Comparison of ENCODE assay signal across 28 cellular contexts in the genomic region with DNA sequence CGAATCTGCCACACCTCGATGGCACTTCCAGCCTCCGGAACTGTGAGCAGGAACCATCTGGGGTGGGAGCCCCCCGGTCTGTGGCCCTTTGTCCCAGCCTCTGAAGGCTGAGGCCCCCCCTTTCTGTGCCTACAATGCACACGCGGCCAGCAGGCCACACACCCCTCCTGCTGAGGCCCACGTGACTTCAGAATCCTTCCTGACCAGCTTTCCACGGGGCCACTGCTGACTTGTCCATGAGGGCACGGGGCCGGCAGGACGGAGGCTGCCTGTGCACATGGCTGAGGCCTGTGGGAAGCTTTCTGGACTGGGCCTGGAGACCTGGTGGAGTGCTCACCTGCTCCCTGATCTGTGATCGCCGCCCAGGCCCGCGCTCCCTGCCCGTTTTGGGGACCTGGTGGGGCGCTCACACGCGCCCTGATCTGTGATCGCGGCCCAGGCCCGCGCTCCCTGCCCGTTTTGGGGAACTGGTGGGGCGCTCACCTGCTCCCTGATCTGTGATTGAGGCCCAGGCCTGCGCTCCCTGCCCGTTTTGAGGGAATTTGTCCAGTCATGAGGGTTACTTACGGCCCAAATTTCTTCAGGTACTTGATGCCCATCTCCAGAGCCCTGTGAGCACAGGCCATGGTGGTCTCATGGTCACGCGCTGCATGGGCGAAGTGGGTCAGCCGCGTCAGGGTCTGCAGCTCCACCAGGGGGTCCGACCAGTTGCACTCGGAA. TPM values are rescaled to one million over a fixed set of nuclear protein-coding genes. Genes with fewer than 3 reads are reported as not detected.
A peak's percentile ranks its signal among the peaks of the same experiment; 100 is the strongest.
DNase-seq lines count a peak whose midpoint lies in the region; ATAC-seq, FAIRE-seq and TF ChIP-seq lines count a peak whose summit lies in the region.
"Had no signal": no experiment of that assay in that cellular context is flagged by ENCODE, and none has a peak within 500 bp of the region (broad histone marks: within the 10 kb centered on the region; RNA-seq: fewer than 3 reads in every experiment).

No MANE protein-coding gene starts in this region.

- H3K4me3 Mint-ChIP-seq in WTC11 = no peak overlapping the region
- no peak overlapping the region for H3K4me3 Mint-ChIP-seq in osteocyte (ENCODE audit: unreplicated experiment)
- H3K4me3 Mint-ChIP-seq: CD8-positive, alpha-beta T cell had no signal

- FAIRE-seq in kidney (lab: Jason Lieb, UNC) (no peak), GM12891 (lab: Jason Lieb, UNC) (no peak)
- FAIRE-seq: A204.1, GM12878, GM18507 had no signal

- H3K9ac ChIP-seq in kidney (ENCODE audit: low read length in 2 of 2) = no peak overlapping the region

- H3K27ac ChIP-seq in left ventricle myocardium inferior (replicated peaks) = no peak overlapping the region
- H3K27ac ChIP-seq in kidney (ENCODE audit: low read depth in 2 of 2, low read length in 2 of 2) = no peak overlapping the region
- no peak overlapping the region for H3K27ac ChIP-seq in sigmoid colon
- H3K27ac ChIP-seq: HL-60, SJCRH30 had no signal

- POLR2A ChIA-PET in WTC11 (lab: Charles Lee) = no interaction called here

- H3K9me3 Mint-ChIP-seq in WTC11 (no peaks in the 10 kb centered on the region), osteocyte (ENCODE audit: unreplicated experiment) (peaks cover 10% of the 10 kb centered on the region)
- H3K9me3 Mint-ChIP-seq: CD8-positive, alpha-beta T cell had no signal

- H3K9me3 ChIP-seq in left ventricle myocardium inferior (replicated peaks) (peaks cover 17% of the 10 kb centered on the region), kidney (ENCODE audit: control insufficient read depth in 1 of 2, low read length in 2 of 2) (no peaks in the 10 kb centered on the region), sigmoid colon (peaks cover 0 to 3% (median 0%) of the 10 kb centered on the region in 4 donors)
- H3K9me3 ChIP-seq: BE2C, MG63, SJCRH30 had no signal

- H3K4me1 Mint-ChIP-seq in WTC11 = peaks cover 8% of the 10 kb centered on the region
- H3K4me1 Mint-ChIP-seq in osteocyte (ENCODE audit: unreplicated experiment) = no peaks in the 10 kb centered on the region

- H3K4me1 ChIP-seq in left ventricle myocardium inferior (no peaks in the 10 kb centered on the region), kidney (ENCODE audit: control insufficient read depth in 1 of 2, insufficient read depth in 1 of 2, low read depth in 1 of 2, low read length in 2 of 2) (no peaks in the 10 kb centered on the region), sigmoid colon (no peaks in the 10 kb centered on the region)
- H3K4me1 ChIP-seq: BE2C, SJCRH30 had no signal

- no peak overlapping the region for H3K4me3 ChIP-seq in left ventricle myocardium inferior
- no peak overlapping the region for H3K4me3 ChIP-seq in kidney (ENCODE audit: low read length in 2 of 2)
- no peak overlapping the region for H3K4me3 ChIP-seq in sigmoid colon
- H3K4me3 ChIP-seq: GM12878, MG63, SJCRH30 had no signal

- WGBS in sigmoid colon, 2 donors = 80 to 85% methylated on average over 35 of the region's 35 CpGs

- H3K36me3 ChIP-seq in left ventricle myocardium inferior = no peaks in the 10 kb centered on the region
- no peaks in the 10 kb centered on the region for H3K36me3 ChIP-seq in kidney (ENCODE audit: control insufficient read depth in 1 of 2, insufficient read depth in 2 of 2, low read length in 2 of 2)
- no peaks in the 10 kb centered on the region for H3K36me3 ChIP-seq in sigmoid colon
- H3K36me3 ChIP-seq: BE2C, MG63, SJCRH30 had no signal

- H3K27me3 Mint-ChIP-seq in WTC11 (ENCODE audit: low read depth) = no peaks in the 10 kb centered on the region
- H3K27me3 Mint-ChIP-seq in osteocyte (ENCODE audit: unreplicated experiment) = peaks cover 5% of the 10 kb centered on the region

- CTCF ChIA-PET in WTC11 (lab: Charles Lee) = no interaction called here

- TF ChIP-seq CTCF in left ventricle myocardium inferior (IDR thresholded peaks at IDR 0.05; ENCODE audit: borderline replicate concordance) = no peak
- no peak for TF ChIP-seq CTCF in WTC11 (IDR thresholded peaks at IDR 0.05)
- TF ChIP-seq CTCF in kidney (IDR thresholded peaks at IDR 0.05; ENCODE audit: borderline replicate concordance, extremely low read depth, insufficient read depth) = no peak
- no peak for TF ChIP-seq CTCF in sigmoid colon (IDR thresholded peaks at IDR 0.05)
- TF ChIP-seq CTCF in osteocyte (IDR thresholded peaks at IDR 0.05) = no peak

- peaks cover 14% of the 10 kb centered on the region for H3K27me3 ChIP-seq in left ventricle myocardium inferior (ENCODE audit: low read depth)
- H3K27me3 ChIP-seq in sigmoid colon = peaks cover 0 to 3% (median 0%) of the 10 kb centered on the region in 3 donors
- H3K27me3 ChIP-seq: BE2C, MG63, SJCRH30 had no signal

- DNase-seq in Right ventricle myocardium inferior (ENCODE audit: missing footprints) (peak; percentile 47), left ventricle myocardium inferior (no peak), WTC11 (ENCODE audit: low spot score) (peak; percentile 16), kidney (peak; percentile 59), sigmoid colon (peak; percentile 57), osteocyte (ENCODE audit: extremely low spot score, unreplicated experiment) (no peak), T-helper 9 cell (no peak), GM12891 (ENCODE audit: insufficient read length, low spot score) (no peak)
- DNase-seq: BE2C; CD8-positive, alpha-beta T cell; DMS53; EL; GOT3; IMR-90; Karpas-422; MG63; NCI-H1048; NCI-H1436 treated with DMSO at 0.1 percent for 48 hours; NCI-H2029; NCI-H2171; NCI-H526; PC-3; RPMI8226; SJCRH30 had no signal

- no peak for ATAC-seq in Right ventricle myocardium inferior
- no peak for ATAC-seq in WTC11
- ATAC-seq: CD8-positive, alpha-beta T cell; GM12878; PC-3 had no signal

- no peaks in the 10 kb centered on the region for H3K36me3 Mint-ChIP-seq in WTC11
- no peaks in the 10 kb centered on the region for H3K36me3 Mint-ChIP-seq in osteocyte (ENCODE audit: unreplicated experiment)
- H3K36me3 Mint-ChIP-seq: CD8-positive, alpha-beta T cell had no signal

- no peak for TF ChIP-seq EP300 in sigmoid colon (IDR thresholded peaks at IDR 0.05)

- intact Hi-C loops in Right ventricle myocardium inferior (cut with DNase I) (loop anchor here (10.0 kb wide), 1 partner anchor 217 kb away; no protein-coding TSS in a partner anchor), left ventricle myocardium inferior (cut with micrococcal nuclease) (no loop called here), kidney (cut with DNase I) (no loop called here), sigmoid colon (cut with DNase I) (no loop called here)

- no peak for TF ChIP-seq POLR2A in sigmoid colon (IDR thresholded peaks at IDR 0.05)
- TF ChIP-seq POLR2A in GM12891 (IDR thresholded peaks at IDR 0.05; ENCODE audit: low read depth, low read length) = no peak

- H3K27ac Mint-ChIP-seq in WTC11 (no peak overlapping the region), osteocyte (ENCODE audit: unreplicated experiment) (no peak overlapping the region)
- H3K27ac Mint-ChIP-seq: CD8-positive, alpha-beta T cell had no signal

TF ChIP-seq in WTC11, 78 proteins besides CTCF, POLR2A, EP300 and RAD21:
- TF ChIP-seq ATF1 (CRISPR knock-in tag; IDR thresholded peaks at IDR 0.05) = no peak

TF ChIP-seq in GM12891, 5 proteins besides CTCF, POLR2A, EP300 and RAD21:
- TF ChIP-seq SPI1 (IDR thresholded peaks at IDR 0.05; ENCODE audit: low read depth, low read length) = no peak

RNA-seq across cellular contexts. Expression of a gene that starts 34.3 kb away (rescaled TPM):
- total RNA-seq in Right ventricle myocardium inferior = 0.57 TPM
- total RNA-seq in left ventricle myocardium inferior = 0.99 TPM
- 2.9 to 3.4 TPM (median 3.3 TPM) in 3 replicates for total RNA-seq in WTC11 (2021)
- total RNA-seq in kidney = 8.3 TPM
- 3.8 TPM for polyA plus RNA-seq in kidney (ENCODE audit: insufficient read depth, low read depth, low replicate concordance)
- total RNA-seq in sigmoid colon = 1 to 10 TPM in 1 of 4 donors, under 1 TPM in 2, not detected in 1; 0.36 to 1.7 (median 0.41) TPM
- under 1 TPM in 1 of 3 donors, not detected in 2; 0.10 TPM for polyA plus RNA-seq in sigmoid colon
- total RNA-seq in osteocyte = 0.50 and 0.56 TPM in 2 replicates
- polyA plus RNA-seq in GM12891 (2012; ENCODE audit: low read depth, missing spikeins) = 1.5 TPM
- total RNA-seq: CD8-positive, alpha-beta T cell; GM12878 had no signal

Comparison
In these comparisons a context has a peak if more than half of its experiments do, and no peak if none do; other contexts are left out.
1. DNase-seq: peak in Right ventricle myocardium inferior (single experiment), WTC11 (single experiment), kidney (single experiment) and sigmoid colon (single experiment); none in left ventricle myocardium inferior (single experiment), osteocyte (single experiment), T-helper 9 cell (single experiment) and GM12891 (single experiment).